In the genomic region with DNA sequence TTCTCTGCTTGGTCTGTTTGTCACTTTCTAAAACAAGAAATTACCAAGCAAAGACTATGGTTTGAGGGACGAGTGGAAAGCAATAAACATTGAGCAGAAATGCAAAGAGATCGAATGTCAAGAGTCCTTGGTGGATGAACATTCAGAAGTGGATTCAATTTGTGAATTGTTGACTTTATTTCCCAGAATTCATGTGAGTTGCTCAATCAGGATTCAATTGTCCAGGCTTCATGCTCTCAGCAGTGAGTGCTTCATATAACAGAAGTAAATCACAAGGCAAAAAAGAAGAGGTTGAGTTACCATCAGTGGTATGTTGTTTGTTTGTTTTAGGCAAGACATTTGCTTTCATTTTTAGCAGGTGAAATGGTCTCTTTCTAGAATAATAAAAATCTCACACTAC, we compare ENCODE assay signal across 28 cellular contexts. TPM values are rescaled to one million over a fixed set of nuclear protein-coding genes. Genes with fewer than 3 reads are reported as not detected.
A peak's percentile ranks its signal among the peaks of the same experiment; 100 is the strongest.
DNase-seq lines count a peak whose midpoint lies in the region; ATAC-seq, FAIRE-seq and TF ChIP-seq lines count a peak whose summit lies in the region.
"Had no signal": no experiment of that assay in that cellular context is flagged by ENCODE, and none has a peak within 500 bp of the region (broad histone marks: within the 10 kb centered on the region; RNA-seq: fewer than 3 reads in every experiment).

No MANE protein-coding gene starts in this region.

- no peak overlapping the region for H3K4me3 ChIP-seq in GM23338
- H3K4me3 ChIP-seq: BLaER1, pancreas, skin epidermis, upper lobe of left lung had no signal

- H3F3A ChIP-seq in GM23338 (replicated peaks; ENCODE audit: low read depth), result no peaks in the 10 kb centered on the region

- H3K4me2 ChIP-seq in GM23338, result no peak overlapping the region
- H3K4me2 ChIP-seq: BLaER1 had no signal

- no peak for FAIRE-seq in frontal cortex (lab: Jason Lieb, UNC)
- FAIRE-seq: keratinocyte, pancreas had no signal

- no peaks in the 10 kb centered on the region for H3K79me2 ChIP-seq in GM23338 (replicated peaks; ENCODE audit: insufficient read depth)

- H3K27me3 Mint-ChIP-seq in activated naive CD8-positive, alpha-beta T cell treated with anti-CD3 and anti-CD28 coated beads, Interleukin-2, amount 50 U/mL, for 24 hours, result peaks cover 14% of the 10 kb centered on the region
- no peaks in the 10 kb centered on the region for H3K27me3 Mint-ChIP-seq in GM23338 (ENCODE audit: insufficient read depth, low read depth, poor library complexity)

- H3K9me2 ChIP-seq in GM23338 (ENCODE audit: insufficient read depth), result 0 out of 2 replicates have a peak, but pooled peaks cover 4% of the 10 kb centered on the region

- H3K4me1 ChIP-seq in GM23338 (ENCODE audit: insufficient read depth), result no peaks in the 10 kb centered on the region
- H3K4me1 ChIP-seq: pancreas, upper lobe of left lung had no signal

- no peak overlapping the region for H3K27ac Mint-ChIP-seq in activated naive CD8-positive, alpha-beta T cell treated with anti-CD3 and anti-CD28 coated beads, Interleukin-2, amount 50 U/mL, for 24 hours
- H3K27ac Mint-ChIP-seq in GM23338, result no peak overlapping the region
- H3K27ac Mint-ChIP-seq: brain; dendritic cell treated with granulocyte-macrophage colony-stimulating factor and Interleukin-4, amounts not matched to agents 40 ng/mL and 50 ng/mL, for 4 days; T-helper 17 cell had no signal

- TF ChIP-seq CTCF in GM23338 (conservative IDR thresholded peaks at IDR 0.05; ENCODE audit: low read depth in 2 of 2), result no peak

- no peaks in the 10 kb centered on the region for H3K36me3 Mint-ChIP-seq in activated naive CD8-positive, alpha-beta T cell treated with anti-CD3 and anti-CD28 coated beads, Interleukin-2, amount 50 U/mL, for 24 hours (ENCODE audit: low read depth)
- H3K36me3 Mint-ChIP-seq in GM23338 (ENCODE audit: low read depth), result no peaks in the 10 kb centered on the region; the same call in 2 of the 3 replicates
- H3K36me3 Mint-ChIP-seq: brain had no signal

- no peaks in the 10 kb centered on the region for H3K36me3 ChIP-seq in GM23338 (ENCODE audit: insufficient read depth)
- H3K36me3 ChIP-seq: BLaER1, pancreas, upper lobe of left lung had no signal

- ATAC-seq in activated naive CD8-positive, alpha-beta T cell treated with anti-CD3 and anti-CD28 coated beads, Interleukin-2, amount 50 U/mL, for 24 hours, result no peak
- ATAC-seq in GM21619 (IDR thresholded peaks at IDR 0.05; ENCODE audit: unreplicated experiment), result no peak
- ATAC-seq in GM23338, result no peak
- ATAC-seq: activated T-cell treated with anti-CD3 and anti-CD28 coated beads, Interleukin-2, amount 50 U/mL, for 4 hours; left ventricle myocardium superior; pancreas; T-helper 17 cell had no signal

- no peaks in the 10 kb centered on the region for H3K4me1 Mint-ChIP-seq in activated naive CD8-positive, alpha-beta T cell treated with anti-CD3 and anti-CD28 coated beads, Interleukin-2, amount 50 U/mL, for 24 hours
- H3K4me1 Mint-ChIP-seq in GM23338, result peaks cover 2% of the 10 kb centered on the region; the same call in 2 of the 3 replicates
- H3K4me1 Mint-ChIP-seq: T-helper 17 cell had no signal

- H3K27me3 ChIP-seq in GM23338 (ENCODE audit: insufficient read depth), result no peaks in the 10 kb centered on the region
- H3K27me3 ChIP-seq: BLaER1, pancreas, upper lobe of left lung had no signal

- H3K9me3 Mint-ChIP-seq in activated naive CD8-positive, alpha-beta T cell treated with anti-CD3 and anti-CD28 coated beads, Interleukin-2, amount 50 U/mL, for 24 hours, result no peaks in the 10 kb centered on the region
- H3K9me3 Mint-ChIP-seq in GM23338, result no peaks in the 10 kb centered on the region; the same call in 2 of the 3 replicates
- H3K9me3 Mint-ChIP-seq: activated T-cell treated with anti-CD3 and anti-CD28 coated beads, Interleukin-2, amount 50 U/mL, for 4 hours; dendritic cell treated with granulocyte-macrophage colony-stimulating factor and Interleukin-4, amounts not matched to agents 40 ng/mL and 50 ng/mL, for 4 days had no signal

- H4K20me1 ChIP-seq in GM23338 (replicated peaks; ENCODE audit: insufficient read depth), result no peaks in the 10 kb centered on the region
- H4K20me1 ChIP-seq: BLaER1 had no signal

- H2AFZ ChIP-seq in GM23338, result no peak overlapping the region

- DNase-seq in DMS79 (lab: John Stamatoyannopoulos, UW), result peak; percentile 66
- peak; percentile 38 to 69 for DNase-seq in NCI-H187 (lab: John Stamatoyannopoulos, UW)
- DNase-seq in NCI-H748 (lab: John Stamatoyannopoulos, UW; ENCODE audit: unreplicated experiment), result peak; percentile 82
- peak; percentile 51 for DNase-seq in iris pigment epithelial cell (ENCODE audit: low read depth)
- no peak for DNase-seq in activated naive CD8-positive, alpha-beta T cell treated with anti-CD3 and anti-CD28 coated beads, Interleukin-2, amount 50 U/mL, for 24 hours
- DNase-seq in frontal cortex (ENCODE audit: low spot score in 2 of 2), result no peak
- no peak for DNase-seq in GM23338 (ENCODE audit: low spot score)
- DNase-seq: activated gamma-delta T cell treated with Interleukin-2 at 50 U/mL for 16 hours; activated T-cell treated with anti-CD3 and anti-CD28 coated beads, Interleukin-2, amount 50 U/mL, for 4 hours; DMS 273 treated with DMSO at 0.1 percent for 48 hours; erythroblast; GDM1; head of caudate nucleus; left ventricle myocardium superior; mesendoderm; NCI-H1048; NCI-H226; pancreas; stimulated activated naive CD4-positive, alpha-beta T cell; T-helper 17 cell; upper lobe of left lung had no signal

- H3K4me3 Mint-ChIP-seq in activated naive CD8-positive, alpha-beta T cell treated with anti-CD3 and anti-CD28 coated beads, Interleukin-2, amount 50 U/mL, for 24 hours, result no peak overlapping the region
- H3K4me3 Mint-ChIP-seq in GM23338, result no peak overlapping the region
- H3K4me3 Mint-ChIP-seq: activated T-cell treated with anti-CD3 and anti-CD28 coated beads, Interleukin-2, amount 50 U/mL, for 4 hours; brain; dendritic cell treated with granulocyte-macrophage colony-stimulating factor and Interleukin-4, amounts not matched to agents 40 ng/mL and 50 ng/mL, for 4 days; T-helper 17 cell had no signal

- no peak overlapping the region for H3K27ac ChIP-seq in GM23338 (ENCODE audit: low read depth)
- H3K27ac ChIP-seq: BLaER1, pancreas, skin epidermis, upper lobe of left lung had no signal

TF ChIP-seq in GM23338, 12 proteins besides CTCF, POLR2A, EP300 and RAD21 (continues in another document):
- TF ChIP-seq STAT1 (IDR thresholded peaks at IDR 0.05; ENCODE audit: unreplicated experiment), result no peak
- no peak for TF ChIP-seq ZNF114 (CRISPR knock-in tag; IDR thresholded peaks at IDR 0.05)
- TF ChIP-seq EZH2 (IDR thresholded peaks at IDR 0.05; ENCODE audit: low read depth, unreplicated experiment), result no peak
- TF ChIP-seq POLR2AphosphoS5 (IDR thresholded peaks at IDR 0.05; ENCODE audit: low read depth), result no peak
- no peak for TF ChIP-seq ZNF331 (CRISPR knock-in tag; IDR thresholded peaks at IDR 0.05; ENCODE audit: low read depth)
- TF ChIP-seq EZH2phosphoT487 (IDR thresholded peaks at IDR 0.05; ENCODE audit: unreplicated experiment), result no peak
- TF ChIP-seq, protein P1, sequence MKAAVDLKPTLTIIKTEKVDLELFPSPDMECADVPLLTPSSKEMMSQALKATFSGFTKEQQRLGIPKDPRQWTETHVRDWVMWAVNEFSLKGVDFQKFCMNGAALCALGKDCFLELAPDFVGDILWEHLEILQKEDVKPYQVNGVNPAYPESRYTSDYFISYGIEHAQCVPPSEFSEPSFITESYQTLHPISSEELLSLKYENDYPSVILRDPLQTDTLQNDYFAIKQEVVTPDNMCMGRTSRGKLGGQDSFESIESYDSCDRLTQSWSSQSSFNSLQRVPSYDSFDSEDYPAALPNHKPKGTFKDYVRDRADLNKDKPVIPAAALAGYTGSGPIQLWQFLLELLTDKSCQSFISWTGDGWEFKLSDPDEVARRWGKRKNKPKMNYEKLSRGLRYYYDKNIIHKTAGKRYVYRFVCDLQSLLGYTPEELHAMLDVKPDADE (IDR thresholded peaks at IDR 0.05), result no peak

RNA-seq across cellular contexts. Expression of a gene that starts 31.9 kb away (rescaled TPM):
- total RNA-seq in frontal cortex, result 0.82 TPM
- total RNA-seq in GM23338 (2014; rRNA removed; shearing (Covaris generic)), result 0.28 TPM in 1 of 2 replicates, not detected in the other
- polyA plus RNA-seq in GM23338 (2016; fragmentation: Nextera tagmentation; extraction: Ambion mirVana), result 0.92 and 1.1 TPM in 2 replicates
- total RNA-seq: activated T-cell treated with anti-CD3 and anti-CD28 coated beads, Interleukin-2, amount 50 U/mL, for 4 hours; T-helper 17 cell had no signal
- polyA plus RNA-seq: neural cell had no signal

Comparison
In these comparisons a context has a peak if more than half of its experiments do, and no peak if none do; other contexts are left out.
1. DNase-seq: peak in DMS79 (single experiment), NCI-H187 (2 of 2), NCI-H748 (single experiment) and iris pigment epithelial cell (single experiment); none in activated naive CD8-positive, alpha-beta T cell treated with anti-CD3 and anti-CD28 coated beads, Interleukin-2, amount 50 U/mL, for 24 hours (single experiment), frontal cortex (0 of 2) and GM23338 (single experiment).